Comparison of ENCODE assay signal across 15 cellular contexts in genomic region chr11:66907751-66908173, GRCh38. TPM values are rescaled to one million over a fixed set of nuclear protein-coding genes. Genes with fewer than 3 reads are reported as not detected.
DNase-seq lines count a peak whose midpoint lies in the region; ATAC-seq, FAIRE-seq and TF ChIP-seq lines count a peak whose summit lies in the region.
"Had no signal": no experiment of that assay in that cellular context is flagged by ENCODE, and none has a peak within 500 bp of the region (broad histone marks: within the 10 kb centered on the region; RNA-seq: fewer than 3 reads in every experiment).

No MANE protein-coding gene starts in this region.

- no peak overlapping the region for H3K4me3 Mint-ChIP-seq in stimulated activated effector memory CD8-positive, alpha-beta T cell treated with anti-CD3 and anti-CD28 coated beads, Interleukin-12 subunit alpha, Interleukin-12 subunit beta, amount 100 ng/mL, for 72 hours
- H3K4me3 Mint-ChIP-seq in stimulated activated naive B cell treated with anti-CD40 and anti-IgM and Interleukin-4, amounts not matched to agents 10 μg/mL and 1 μg/mL and 100 μg/mL, for 72 hours: no peak overlapping the region
- H3K4me3 Mint-ChIP-seq: activated naive CD8-positive, alpha-beta T cell treated with anti-CD3 and anti-CD28 coated beads, Interleukin-2, amount 50 U/mL, for 24 hours; GM23338; T-helper 2 cell treated with Interferon-gamma antibody and Interleukin-4, amounts not matched to agents 5 μg/mL and 100 μg/mL, for 36 hours had no signal

- H3K27me3 Mint-ChIP-seq in stimulated activated naive B cell treated with anti-CD40 and anti-IgM and Interleukin-4, amounts not matched to agents 10 μg/mL and 1 μg/mL and 100 μg/mL, for 72 hours: peaks cover 6 to 7% of the 10 kb centered on the region in 2 donors
- H3K27me3 Mint-ChIP-seq: activated naive CD8-positive, alpha-beta T cell treated with anti-CD3 and anti-CD28 coated beads, Interleukin-2, amount 50 U/mL, for 24 hours had no signal

- peak; percentile 14 for DNase-seq in M059J (ENCODE audit: low read depth)
- peak in 1 of 10 donors; percentile 16 for DNase-seq in dorsolateral prefrontal cortex
- DNase-seq in stimulated activated effector memory CD8-positive, alpha-beta T cell treated with anti-CD3 and anti-CD28 coated beads, Interleukin-12 subunit alpha, Interleukin-12 subunit beta, amount 100 ng/mL, for 72 hours (ENCODE audit: low spot score in 2 of 2): no peak
- no peak for DNase-seq in COR-L47 (lab: John Stamatoyannopoulos, UW)
- DNase-seq in stimulated activated naive B cell treated with anti-CD40 and anti-IgM and Interleukin-4, amounts not matched to agents 10 μg/mL and 1 μg/mL and 100 μg/mL, for 72 hours: no peak
- DNase-seq in pancreas: no peak
- DNase-seq: activated naive CD8-positive, alpha-beta T cell treated with anti-CD3 and anti-CD28 coated beads, Interleukin-2, amount 50 U/mL, for 24 hours; NCI-H1092 treated with DMSO at 0.1 percent for 48 hours had no signal

- H3K4me3 ChIP-seq in dorsolateral prefrontal cortex (no peak overlapping the region), liver (ENCODE audit: low read depth in 1 of 3, low read length in 3 of 3) (peak overlapping the region; percentile 51 to 91 (median 65)), pancreas (no peak overlapping the region)
- H3K4me3 ChIP-seq: GM23338, thoracic aorta had no signal

- 35% methylated on average over 6 of the region's 6 CpGs for WGBS in liver
- 88 to 96% methylated on average over 6 of the region's 6 CpGs for WGBS in pancreas, 2 donors

- no peak for FAIRE-seq in pancreas (lab: Jason Lieb, UNC)
- FAIRE-seq: keratinocyte had no signal

- no peaks in the 10 kb centered on the region for H3K4me1 Mint-ChIP-seq in stimulated activated effector memory CD8-positive, alpha-beta T cell treated with anti-CD3 and anti-CD28 coated beads, Interleukin-12 subunit alpha, Interleukin-12 subunit beta, amount 100 ng/mL, for 72 hours
- no peaks in the 10 kb centered on the region for H3K4me1 Mint-ChIP-seq in stimulated activated naive B cell treated with anti-CD40 and anti-IgM and Interleukin-4, amounts not matched to agents 10 μg/mL and 1 μg/mL and 100 μg/mL, for 72 hours
- H3K4me1 Mint-ChIP-seq: activated naive CD8-positive, alpha-beta T cell treated with anti-CD3 and anti-CD28 coated beads, Interleukin-2, amount 50 U/mL, for 24 hours had no signal

- peak overlapping the region in 39 of 59 donors; percentile 1 to 74 (median 49) for H3K27ac ChIP-seq in dorsolateral prefrontal cortex
- H3K27ac ChIP-seq in liver (ENCODE audit: low read depth in 1 of 2, low read length in 2 of 2): peak overlapping the region; percentile 71 to 79
- H3K27ac ChIP-seq in pancreas: no peak overlapping the region
- H3K27ac ChIP-seq: thoracic aorta had no signal

- H3K27me3 ChIP-seq in dorsolateral prefrontal cortex (no peaks in the 10 kb centered on the region), liver (ENCODE audit: control insufficient read depth in 4 of 4, insufficient read depth in 4 of 4, low read length in 3 of 4) (no peaks in the 10 kb centered on the region), pancreas (no peaks in the 10 kb centered on the region)

- intact Hi-C loops in dorsolateral prefrontal cortex (cut with DNase I): loop anchor here in 1 of 2 donors (2.0 kb wide), 1 partner anchor 23 kb away; no protein-coding TSS in a partner anchor
- intact Hi-C loops in pancreas (cut with DNase I): no loop called here

- no peaks in the 10 kb centered on the region for H3K36me3 Mint-ChIP-seq in stimulated activated effector memory CD8-positive, alpha-beta T cell treated with anti-CD3 and anti-CD28 coated beads, Interleukin-12 subunit alpha, Interleukin-12 subunit beta, amount 100 ng/mL, for 72 hours
- no peaks in the 10 kb centered on the region for H3K36me3 Mint-ChIP-seq in stimulated activated naive B cell treated with anti-CD40 and anti-IgM and Interleukin-4, amounts not matched to agents 10 μg/mL and 1 μg/mL and 100 μg/mL, for 72 hours

- no peak for ATAC-seq in stimulated activated effector memory CD8-positive, alpha-beta T cell treated with anti-CD3 and anti-CD28 coated beads, Interleukin-12 subunit alpha, Interleukin-12 subunit beta, amount 100 ng/mL, for 72 hours
- ATAC-seq in HG02970 (IDR thresholded peaks at IDR 0.05; ENCODE audit: low FRiP score, unreplicated experiment): no peak
- ATAC-seq in stimulated activated naive B cell treated with anti-CD40 and anti-IgM and Interleukin-4, amounts not matched to agents 10 μg/mL and 1 μg/mL and 100 μg/mL, for 72 hours (replicated peaks): no peak
- no peak for ATAC-seq in pancreas
- ATAC-seq: activated CD4-positive, CD25-positive, alpha-beta regulatory T cell treated with anti-CD3 and anti-CD28 coated beads, Interleukin-2, amount 50 U/mL, for 24 hours; activated naive CD8-positive, alpha-beta T cell treated with anti-CD3 and anti-CD28 coated beads, Interleukin-2, amount 50 U/mL, for 24 hours; GM23338 had no signal

- no peaks in the 10 kb centered on the region for H3K36me3 ChIP-seq in liver (ENCODE audit: control insufficient read depth in 4 of 4, insufficient read depth in 3 of 4, low read depth in 1 of 4, low read length in 3 of 4)
- no peaks in the 10 kb centered on the region for H3K36me3 ChIP-seq in pancreas
- H3K36me3 ChIP-seq: thoracic aorta had no signal

- H3K27ac Mint-ChIP-seq in stimulated activated effector memory CD8-positive, alpha-beta T cell treated with anti-CD3 and anti-CD28 coated beads, Interleukin-12 subunit alpha, Interleukin-12 subunit beta, amount 100 ng/mL, for 72 hours: peak overlapping the region; percentile 23
- no peak overlapping the region for H3K27ac Mint-ChIP-seq in stimulated activated naive B cell treated with anti-CD40 and anti-IgM and Interleukin-4, amounts not matched to agents 10 μg/mL and 1 μg/mL and 100 μg/mL, for 72 hours
- H3K27ac Mint-ChIP-seq: activated naive CD8-positive, alpha-beta T cell treated with anti-CD3 and anti-CD28 coated beads, Interleukin-2, amount 50 U/mL, for 24 hours; GM23338; T-helper 2 cell treated with Interferon-gamma antibody and Interleukin-4, amounts not matched to agents 5 μg/mL and 100 μg/mL, for 36 hours had no signal

- TF ChIP-seq RAD21 in liver (IDR thresholded peaks at IDR 0.05): peak; percentile 39 to 63

- H3K9me3 Mint-ChIP-seq in stimulated activated effector memory CD8-positive, alpha-beta T cell treated with anti-CD3 and anti-CD28 coated beads, Interleukin-12 subunit alpha, Interleukin-12 subunit beta, amount 100 ng/mL, for 72 hours: no peaks in the 10 kb centered on the region
- no peaks in the 10 kb centered on the region for H3K9me3 Mint-ChIP-seq in stimulated activated naive B cell treated with anti-CD40 and anti-IgM and Interleukin-4, amounts not matched to agents 10 μg/mL and 1 μg/mL and 100 μg/mL, for 72 hours
- H3K9me3 Mint-ChIP-seq: activated naive CD8-positive, alpha-beta T cell treated with anti-CD3 and anti-CD28 coated beads, Interleukin-2, amount 50 U/mL, for 24 hours; GM23338; T-helper 2 cell treated with Interferon-gamma antibody and Interleukin-4, amounts not matched to agents 5 μg/mL and 100 μg/mL, for 36 hours had no signal

- TF ChIP-seq CTCF in dorsolateral prefrontal cortex (IDR thresholded peaks at IDR 0.05 in 54 of 56, conservative IDR thresholded peaks at IDR 0.05 in 2 of 56; ENCODE audit: low read depth in 1 of 56, partially characterized antibody in 56 of 56): no peak
- TF ChIP-seq CTCF in liver (IDR thresholded peaks at IDR 0.05; ENCODE audit: low read depth, low read length, missing input control): no peak
- TF ChIP-seq CTCF in pancreas (IDR thresholded peaks at IDR 0.05): no peak

- H3K4me1 ChIP-seq in liver (ENCODE audit: control insufficient read depth in 4 of 4, insufficient read depth in 4 of 4, low read length in 3 of 4) (peaks cover 14 to 53% (median 23%) of the 10 kb centered on the region in 4 donors), pancreas (peaks cover 0 to 4% (median 0%) of the 10 kb centered on the region in 3 donors)

- H3K9ac ChIP-seq in liver (ENCODE audit: low read depth in 1 of 2, low read length in 2 of 2): peak overlapping the region in 1 of 2 donors; percentile 26

- no peaks in the 10 kb centered on the region for H3K9me3 ChIP-seq in liver (ENCODE audit: control insufficient read depth in 4 of 4, low read length in 3 of 4)
- no peaks in the 10 kb centered on the region for H3K9me3 ChIP-seq in pancreas
- H3K9me3 ChIP-seq: thoracic aorta had no signal

TF ChIP-seq in liver, 16 proteins besides CTCF, POLR2A, EP300 and RAD21 (continues in another document):
- TF ChIP-seq, protein P1, sequence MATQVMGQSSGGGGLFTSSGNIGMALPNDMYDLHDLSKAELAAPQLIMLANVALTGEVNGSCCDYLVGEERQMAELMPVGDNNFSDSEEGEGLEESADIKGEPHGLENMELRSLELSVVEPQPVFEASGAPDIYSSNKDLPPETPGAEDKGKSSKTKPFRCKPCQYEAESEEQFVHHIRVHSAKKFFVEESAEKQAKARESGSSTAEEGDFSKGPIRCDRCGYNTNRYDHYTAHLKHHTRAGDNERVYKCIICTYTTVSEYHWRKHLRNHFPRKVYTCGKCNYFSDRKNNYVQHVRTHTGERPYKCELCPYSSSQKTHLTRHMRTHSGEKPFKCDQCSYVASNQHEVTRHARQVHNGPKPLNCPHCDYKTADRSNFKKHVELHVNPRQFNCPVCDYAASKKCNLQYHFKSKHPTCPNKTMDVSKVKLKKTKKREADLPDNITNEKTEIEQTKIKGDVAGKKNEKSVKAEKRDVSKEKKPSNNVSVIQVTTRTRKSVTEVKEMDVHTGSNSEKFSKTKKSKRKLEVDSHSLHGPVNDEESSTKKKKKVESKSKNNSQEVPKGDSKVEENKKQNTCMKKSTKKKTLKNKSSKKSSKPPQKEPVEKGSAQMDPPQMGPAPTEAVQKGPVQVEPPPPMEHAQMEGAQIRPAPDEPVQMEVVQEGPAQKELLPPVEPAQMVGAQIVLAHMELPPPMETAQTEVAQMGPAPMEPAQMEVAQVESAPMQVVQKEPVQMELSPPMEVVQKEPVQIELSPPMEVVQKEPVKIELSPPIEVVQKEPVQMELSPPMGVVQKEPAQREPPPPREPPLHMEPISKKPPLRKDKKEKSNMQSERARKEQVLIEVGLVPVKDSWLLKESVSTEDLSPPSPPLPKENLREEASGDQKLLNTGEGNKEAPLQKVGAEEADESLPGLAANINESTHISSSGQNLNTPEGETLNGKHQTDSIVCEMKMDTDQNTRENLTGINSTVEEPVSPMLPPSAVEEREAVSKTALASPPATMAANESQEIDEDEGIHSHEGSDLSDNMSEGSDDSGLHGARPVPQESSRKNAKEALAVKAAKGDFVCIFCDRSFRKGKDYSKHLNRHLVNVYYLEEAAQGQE (IDR thresholded peaks at IDR 0.05): peak; percentile 40

RNA-seq across cellular contexts. Expression of gene PC, which starts 50.4 kb away (rescaled TPM):
- 19.2 and 37.1 TPM in 2 replicates for total RNA-seq in M059J (2014; rRNA removed; shearing (Covaris generic))
- total RNA-seq in dorsolateral prefrontal cortex: 100 to 1,000 TPM in 110 of 120 experiments, 10 to 100 TPM in 10; 86.1 to 199 (median 121) TPM
- total RNA-seq in liver: 100 to 1,000 TPM; 144 to 384 TPM
- 100 to 1,000 TPM; 209 to 583 TPM for polyA plus RNA-seq in liver
- 10 to 100 TPM in 3 of 6 donors, 1 to 10 TPM in 3; 4.1 to 14.4 (median 8.9) TPM for total RNA-seq in pancreas
- polyA plus RNA-seq in pancreas: 10 to 100 TPM; 13.6 to 16.0 TPM

RNA-seq across cellular contexts. Expression of gene LRFN4, which starts 50.9 kb away (rescaled TPM):
- 8.1 and 13.2 TPM in 2 replicates for total RNA-seq in M059J (2014; rRNA removed; shearing (Covaris generic))
- total RNA-seq in dorsolateral prefrontal cortex (10 to 100 TPM; 16.7 to 51.3 (median 30.2) TPM), liver (1 to 10 TPM in 1 of 2 donors, under 1 TPM in 1; 0.75 to 3.4 TPM), pancreas (1 to 10 TPM in 4 of 6 donors, under 1 TPM in 2; 0.51 to 7.8 (median 2.4) TPM)
- polyA plus RNA-seq in liver (1 to 10 TPM in 1 of 2 donors, not detected in 1; 1.5 TPM), pancreas (1 to 10 TPM; 3.9 to 6.9 TPM)

Comparison
In these comparisons a context has a peak if more than half of its experiments do, and no peak if none do; other contexts are left out.
1. H3K27ac ChIP-seq: peak in dorsolateral prefrontal cortex (39 of 59) and liver (2 of 2); none in pancreas (0 of 4).
2. H3K4me3 ChIP-seq: peak in liver (3 of 3); none in dorsolateral prefrontal cortex (0 of 59) and pancreas (0 of 4).